8 cellular contexts compared by ENCODE assay signal in the genomic region with DNA sequence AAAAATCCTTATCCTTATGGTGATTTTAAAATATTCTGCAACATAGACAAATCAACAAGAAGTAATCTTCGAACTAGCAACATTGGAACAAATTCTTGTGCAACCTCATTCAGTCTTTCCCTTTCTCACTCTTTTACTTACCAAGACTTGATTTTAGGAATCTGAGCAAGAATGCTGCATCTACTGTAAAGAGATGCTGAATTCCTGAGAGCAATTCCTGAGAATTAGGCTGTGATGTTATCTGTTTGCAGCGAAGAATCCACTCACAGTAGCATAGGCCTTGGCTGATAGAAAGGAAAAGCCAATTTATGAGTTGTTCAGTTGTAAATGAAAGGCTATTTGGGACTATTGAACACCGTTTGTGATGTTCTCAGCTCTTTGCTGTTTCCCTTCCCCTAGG.
"Had no signal": no experiment of that assay in that cellular context is flagged by ENCODE, and none has a peak within 500 bp of the region (broad histone marks: within the 10 kb centered on the region; RNA-seq: fewer than 3 reads in every experiment).

No MANE protein-coding gene starts in this region.

- H3K9ac ChIP-seq: GM23248 had no signal

- DNase-seq: GM23248, GOT3, H7, H9, HCEC 1CT, HFFc6 had no signal

- H3K27ac Mint-ChIP-seq: GM23338, H9, HFFc6 had no signal

- H3K9me3 Mint-ChIP-seq: HFFc6 had no signal

- H3K4me2 ChIP-seq: GM23338 had no signal

- H3K4me1 Mint-ChIP-seq: GM23338 had no signal

- H3K4me3 Mint-ChIP-seq: GM23338, H9, HFFc6 had no signal

- H3K36me3 ChIP-seq: HAP-1 had no signal

- H3K4me3 ChIP-seq: GM23248, GM23338, HAP-1 had no signal

- H3K9me3 ChIP-seq: HAP-1 had no signal

- H3K4me1 ChIP-seq: HAP-1 had no signal

- H2AFZ ChIP-seq: GM23248, GM23338 had no signal

- H3K27ac ChIP-seq: GM23248 had no signal
